Comparison of ENCODE assay signal across 8 cellular contexts in the genomic region with DNA sequence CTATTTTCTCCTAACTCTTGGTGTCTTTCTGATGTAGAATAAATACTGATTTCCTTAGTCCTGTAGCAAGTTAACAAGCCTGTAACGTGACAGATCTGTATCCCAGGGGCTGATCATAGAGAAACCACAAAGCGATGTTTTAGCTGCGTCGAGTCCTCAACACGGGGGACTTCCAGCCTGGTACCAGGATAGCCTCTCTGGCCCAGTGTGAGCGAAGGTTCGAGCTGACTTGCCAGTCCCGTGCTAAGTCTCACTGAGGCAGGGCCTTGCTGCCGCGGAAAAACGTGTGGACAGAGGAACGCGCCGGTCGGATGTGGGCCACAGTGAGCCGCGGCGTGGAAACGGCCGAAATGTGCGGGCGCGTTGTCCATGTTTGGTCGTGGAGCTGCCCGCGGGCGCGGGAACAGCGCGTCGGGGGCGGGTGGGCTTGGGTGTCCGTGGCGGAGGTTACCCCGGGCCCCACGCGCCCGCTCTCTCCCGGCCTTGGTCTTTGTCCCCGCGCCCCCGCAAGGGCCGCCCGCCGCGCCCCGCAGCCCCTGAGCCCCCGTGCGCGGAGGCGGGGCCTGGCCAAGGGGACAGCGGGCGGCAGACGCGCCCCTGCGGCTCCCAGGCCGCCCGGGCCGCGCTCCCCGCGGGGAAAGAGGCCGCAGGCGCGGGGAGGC. TPM values are rescaled to one million over a fixed set of nuclear protein-coding genes. Genes with fewer than 3 reads are reported as not detected.
DNase-seq lines count a peak whose midpoint lies in the region; ATAC-seq, FAIRE-seq and TF ChIP-seq lines count a peak whose summit lies in the region.

No MANE protein-coding gene starts in this region.

- TF ChIP-seq POLR2A in right lobe of liver (IDR thresholded peaks at IDR 0.05): no peak

- no peak for FAIRE-seq in bronchial epithelial cell (lab: Jason Lieb, UNC)

- H3K4me1 ChIP-seq in right lobe of liver: peaks cover 0 to 20% (median 6%) of the 10 kb centered on the region in 4 donors

- intact Hi-C loops in right lobe of liver (cut with DNase I): no loop called here

- H3K9me3 ChIP-seq in right lobe of liver: no peaks in the 10 kb centered on the region

- no peak for TF ChIP-seq CTCF in bronchial epithelial cell (IDR thresholded peaks at IDR 0.05; ENCODE audit: insufficient read depth, low read length, severe bottlenecking)
- no peak for TF ChIP-seq CTCF in right lobe of liver (IDR thresholded peaks at IDR 0.05)

- WGBS in right lobe of liver (ENCODE audit: insufficient coverage, low coverage, low lambda C conversion rate, missing lambda C conversion rate): 90% methylated on average over 2 of the region's 65 CpGs

- H3K27me3 ChIP-seq in bronchial epithelial cell (ENCODE audit: control insufficient read depth, insufficient read depth, low read length) (no peaks in the 10 kb centered on the region), right lobe of liver (no peaks in the 10 kb centered on the region)

- peak; percentile 5 for DNase-seq in stimulated activated CD4-positive, alpha-beta T cell treated with anti-CD3 and anti-CD28 coated beads, Interleukin-4, amount 100 ng/mL, for 1 hour
- no peak for DNase-seq in stimulated activated CD4-positive, alpha-beta T cell treated with anti-CD3 and anti-CD28 coated beads, Interleukin-4, amount 100 ng/mL, for 24 hours
- DNase-seq in bronchial epithelial cell (ENCODE audit: low read depth) (peak; percentile 4), right lobe of liver (no peak), activated gamma-delta T cell treated with Interleukin-2 at 50 U/mL for 16 hours (no peak)
- no peak for DNase-seq in stimulated activated CD8-positive, alpha-beta memory T cell treated with anti-CD3 and anti-CD28 coated beads, Interleukin-4, amount 100 ng/mL, for 48 hours

- H3K4me3 ChIP-seq in bronchial epithelial cell (ENCODE audit: low read depth, low read length) (peak overlapping the region; percentile 34), right lobe of liver (peak overlapping the region in 2 of 3 donors; percentile 15 to 48)

- ATAC-seq in right lobe of liver: no peak
- no peak for ATAC-seq in GM21786 (IDR thresholded peaks at IDR 0.05; ENCODE audit: unreplicated experiment)

- H3K27ac ChIP-seq in right lobe of liver (peak overlapping the region; percentile 28 to 54 (median 50)), temporal lobe (ENCODE audit: low read depth, low read length) (peak overlapping the region; percentile 86)

- no peaks in the 10 kb centered on the region for H3K36me3 ChIP-seq in bronchial epithelial cell (ENCODE audit: control insufficient read depth, insufficient read depth, low read length)
- H3K36me3 ChIP-seq in right lobe of liver: no peaks in the 10 kb centered on the region

RNA-seq across cellular contexts. Expression of a gene that starts 0.5 kb away (rescaled TPM):
- total RNA-seq in bronchial epithelial cell (1.8 and 6.0 TPM in 2 replicates), right lobe of liver (1 to 10 TPM; 3.3 to 6.8 (median 4.5) TPM), temporal lobe (110 TPM)

Comparison
In these comparisons a context has a peak if more than half of its experiments do, and no peak if none do; other contexts are left out.
1. DNase-seq: peak in stimulated activated CD4-positive, alpha-beta T cell treated with anti-CD3 and anti-CD28 coated beads, Interleukin-4, amount 100 ng/mL, for 1 hour (single experiment) and bronchial epithelial cell (single experiment); none in stimulated activated CD4-positive, alpha-beta T cell treated with anti-CD3 and anti-CD28 coated beads, Interleukin-4, amount 100 ng/mL, for 24 hours (single experiment), right lobe of liver (0 of 3), activated gamma-delta T cell treated with Interleukin-2 at 50 U/mL for 16 hours (single experiment) and stimulated activated CD8-positive, alpha-beta memory T cell treated with anti-CD3 and anti-CD28 coated beads, Interleukin-4, amount 100 ng/mL, for 48 hours (single experiment).
2. RNA of a gene that starts 0.5 kb away (total RNA-seq): 110 TPM in temporal lobe (single experiment); 3.3 to 6.8 TPM in right lobe of liver and 1.8 to 6.0 TPM in bronchial epithelial cell; every median in the first group is over 10 times any median in the second.